1 cellular context compared by ENCODE assay signal in the genomic region with DNA sequence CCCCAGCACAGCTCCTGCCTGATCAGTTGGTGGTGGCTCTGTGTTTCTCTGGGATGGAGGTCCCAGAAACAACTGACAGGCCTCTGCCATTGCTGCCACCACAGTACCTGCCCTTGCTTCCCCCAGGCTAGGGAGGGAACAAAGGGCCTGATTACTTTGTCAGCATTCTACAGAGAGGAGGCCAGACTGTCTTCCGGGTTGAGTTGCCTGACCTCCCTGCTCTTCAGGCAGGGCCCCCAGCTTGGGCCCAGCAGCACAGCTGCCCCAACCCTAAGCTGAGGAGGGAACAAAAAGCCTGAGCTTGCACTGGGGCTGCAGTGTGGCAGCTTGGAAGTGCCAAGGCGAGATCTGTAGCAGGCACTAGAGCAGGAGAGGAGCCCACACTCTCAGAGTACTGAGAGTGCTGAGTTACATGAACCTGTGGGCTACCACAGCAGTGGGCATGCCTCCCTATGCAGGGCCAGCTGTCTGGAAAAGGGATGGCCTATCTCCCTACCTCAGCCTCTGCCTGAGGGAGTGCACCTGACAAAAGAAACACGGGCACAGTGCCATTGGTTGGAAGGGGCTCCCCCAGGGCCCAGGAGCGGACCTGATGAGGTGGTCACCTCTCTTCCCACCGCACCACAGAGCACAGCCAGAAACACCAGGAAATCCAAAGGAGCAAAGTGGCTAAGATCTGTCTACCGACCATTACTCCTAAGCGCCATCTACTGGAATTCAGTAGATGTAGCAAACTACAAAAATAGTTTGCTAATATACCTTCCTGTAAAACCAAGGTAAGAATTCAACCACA.
TF ChIP-seq lines count a peak whose summit lies in the region.

No MANE protein-coding gene starts in this region.

TF ChIP-seq in endothelial cell of umbilical vein, 7 proteins besides CTCF, POLR2A, EP300 and RAD21:
- TF ChIP-seq MAX (IDR thresholded peaks at IDR 0.05; ENCODE audit: insufficient read depth, insufficient read length) (no peak), JUN (IDR thresholded peaks at IDR 0.05; ENCODE audit: borderline replicate concordance, insufficient read depth, insufficient read length, low read depth) (no peak), EZH2 (IDR thresholded peaks at IDR 0.05; ENCODE audit: borderline replicate concordance, low read depth, low read length, severe bottlenecking) (no peak), FOS (IDR thresholded peaks at IDR 0.05; ENCODE audit: borderline replicate concordance, insufficient read depth, low read length) (no peak), POLR2AphosphoS5 (IDR thresholded peaks at IDR 0.05; ENCODE audit: insufficient read depth, low read depth, low read length) (no peak), MYC (IDR thresholded peaks at IDR 0.05; ENCODE audit: low read depth, low read length) (no peak), GATA2 (IDR thresholded peaks at IDR 0.05; ENCODE audit: insufficient read depth, insufficient read length, low read depth, low read length) (no peak)
TF ChIP-seq in endothelial cell of umbilical vein: peak in this region for 0.
